ENCODE assay signal across 8 cellular contexts in the genomic region with DNA sequence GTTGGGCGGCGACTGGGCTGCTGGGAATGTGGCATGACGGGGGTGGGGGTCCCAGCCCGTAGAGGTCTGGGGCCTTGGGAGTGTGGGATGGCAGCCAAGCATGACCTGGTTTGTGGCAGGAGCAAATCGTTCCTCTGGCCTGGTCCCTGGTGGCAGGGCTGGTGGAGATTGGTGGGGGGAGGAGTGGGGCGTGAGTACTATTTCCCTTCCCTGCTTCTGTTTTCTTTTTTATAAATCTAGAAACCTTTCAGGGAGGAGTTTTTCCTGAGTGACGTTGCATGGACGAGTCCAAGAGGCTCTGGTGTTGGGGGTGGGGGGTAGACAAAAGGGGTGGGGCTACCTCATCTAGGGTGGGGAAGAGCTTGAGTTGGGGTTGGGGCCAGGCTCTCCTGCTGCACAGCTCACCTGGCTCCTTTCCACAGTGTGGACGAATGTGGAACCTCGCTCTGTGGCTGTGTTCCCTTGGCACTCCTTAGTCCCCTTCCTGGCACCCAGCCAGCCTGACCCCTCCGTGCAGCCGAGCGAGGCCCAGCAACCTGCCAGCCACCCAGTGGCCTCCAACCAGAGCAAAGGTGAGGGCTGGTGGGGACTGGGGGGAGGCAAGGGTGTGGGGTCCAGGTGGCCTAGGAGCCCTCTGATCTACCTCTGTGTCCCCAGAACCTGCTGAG. TPM values are rescaled to one million over a fixed set of nuclear protein-coding genes. Genes with fewer than 3 reads are reported as not detected.
A peak's percentile ranks its signal among the peaks of the same experiment; 100 is the strongest.
DNase-seq lines count a peak whose midpoint lies in the region; ATAC-seq and TF ChIP-seq lines count a peak whose summit lies in the region.

No MANE protein-coding gene starts in this region.

- H3K4me1 Mint-ChIP-seq in brain (peaks cover 24% of the 10 kb centered on the region), mesothelial cell of epicardium (peaks cover 29% of the 10 kb centered on the region)

- peak overlapping the region; percentile 96 to 99 (median 98) for H3K27ac Mint-ChIP-seq in brain
- peak overlapping the region; percentile 81 for H3K27ac Mint-ChIP-seq in mesothelial cell of epicardium

- intact Hi-C loops in Right ventricle myocardium superior (cut with DNase I) (no loop called here), cardiac septum (cut with DNase I) (no loop called here)

- peaks cover 8% of the 10 kb centered on the region for H3K36me3 Mint-ChIP-seq in brain
- H3K36me3 Mint-ChIP-seq in mesothelial cell of epicardium: peaks cover 3% of the 10 kb centered on the region

- H3K4me3 Mint-ChIP-seq in brain (peak overlapping the region; percentile 91 to 99 (median 97)), mesothelial cell of epicardium (peak overlapping the region; percentile 82)

- DNase-seq in Right ventricle myocardium superior (peak; percentile 64), cardiac septum (ENCODE audit: low spot score) (no peak), mesothelial cell of epicardium (ENCODE audit: low spot score in 2 of 2, unreplicated experiment in 2 of 2) (no peak), NK-92 (lab: John Stamatoyannopoulos, UW; ENCODE audit: unreplicated experiment) (no peak), NCI-H1436 treated with DMSO at 0.1 percent for 48 hours (lab: John Stamatoyannopoulos, UW) (no peak), NCI-H1694 treated with DMSO at 0.1 percent for 48 hours (lab: John Stamatoyannopoulos, UW) (no peak)

- ATAC-seq in Right ventricle myocardium superior (ENCODE audit: poor library complexity) (no peak), HG03439 (IDR thresholded peaks at IDR 0.05; ENCODE audit: unreplicated experiment) (no peak)

- TF ChIP-seq CTCF in brain (conservative IDR thresholded peaks at IDR 0.05) (no peak), mesothelial cell of epicardium (IDR thresholded peaks at IDR 0.05; ENCODE audit: unreplicated experiment) (no peak)

- no peaks in the 10 kb centered on the region for H3K9me3 Mint-ChIP-seq in brain
- no peaks in the 10 kb centered on the region for H3K9me3 Mint-ChIP-seq in mesothelial cell of epicardium

- H3K27me3 Mint-ChIP-seq in brain (no peaks in the 10 kb centered on the region), mesothelial cell of epicardium (ENCODE audit: low read depth) (no peaks in the 10 kb centered on the region)

RNA-seq across cellular contexts. Expression of gene PRR19, which starts 15.4 kb away (rescaled TPM):
- not detected for total RNA-seq in Right ventricle myocardium superior
- 0.16 TPM for total RNA-seq in cardiac septum
- polyA plus RNA-seq in brain (ENCODE audit: insufficient read depth, low read depth, low replicate concordance): 5.9 TPM
- total RNA-seq in mesothelial cell of epicardium: 1.3 to 2.0 TPM (median 1.7 TPM) in 3 replicates

RNA-seq across cellular contexts. Expression of gene PAFAH1B3, which starts 15.9 kb away (rescaled TPM):
- total RNA-seq in Right ventricle myocardium superior (4.3 TPM), cardiac septum (4.0 TPM), mesothelial cell of epicardium (81.2 to 91.0 TPM (median 88.5 TPM) in 3 replicates)
- 216 TPM for polyA plus RNA-seq in brain (ENCODE audit: insufficient read depth, low read depth, low replicate concordance)

RNA-seq across cellular contexts. Expression of gene CIC, which starts 17.4 kb away (rescaled TPM):
- total RNA-seq in Right ventricle myocardium superior (33.6 TPM), cardiac septum (51.3 TPM), mesothelial cell of epicardium (84.0 to 90.9 TPM (median 90.8 TPM) in 3 replicates)
- 77.9 TPM for polyA plus RNA-seq in brain (ENCODE audit: insufficient read depth, low read depth, low replicate concordance)

RNA-seq across cellular contexts. Expression of gene TMEM145, which starts 26.6 kb away (rescaled TPM):
- 0.11 TPM for total RNA-seq in Right ventricle myocardium superior
- 0.24 TPM for total RNA-seq in cardiac septum
- 17.6 TPM for polyA plus RNA-seq in brain (ENCODE audit: insufficient read depth, low read depth, low replicate concordance)
- total RNA-seq in mesothelial cell of epicardium: 0.25 to 0.92 TPM (median 0.42 TPM) in 3 replicates

RNA-seq across cellular contexts. Expression of gene ERF, which starts 31.6 kb away (rescaled TPM):
- total RNA-seq in Right ventricle myocardium superior (42.1 TPM), cardiac septum (37.4 TPM), mesothelial cell of epicardium (90.4 to 106 TPM (median 92.1 TPM) in 3 replicates)
- 30.1 TPM for polyA plus RNA-seq in brain (ENCODE audit: insufficient read depth, low read depth, low replicate concordance)

Comparison
In these comparisons a context has a peak if more than half of its experiments do, and no peak if none do; other contexts are left out.
1. RNA of gene PAFAH1B3, which starts 15.9 kb away (total RNA-seq): 81.2 to 91.0 TPM in mesothelial cell of epicardium; 4.3 TPM in Right ventricle myocardium superior (single experiment) and 4.0 TPM in cardiac septum (single experiment); every median in the first group is over 10 times any median in the second.